13 cellular contexts compared by ENCODE assay signal in genomic region chr13:39016087-39016486, GRCh38. TPM values are rescaled to one million over a fixed set of nuclear protein-coding genes. Genes with fewer than 3 reads are reported as not detected.
DNase-seq lines count a peak whose midpoint lies in the region; ATAC-seq and TF ChIP-seq lines count a peak whose summit lies in the region.
"Had no signal": no experiment of that assay in that cellular context is flagged by ENCODE, and none has a peak within 500 bp of the region (broad histone marks: within the 10 kb centered on the region; RNA-seq: fewer than 3 reads in every experiment).

No MANE protein-coding gene starts in this region.

- intact Hi-C loops in activated CD4-positive, alpha-beta T cell treated with anti-CD3 and anti-CD28 coated beads for 36 hours (cut with DNase I, micrococcal nuclease), result no loop called here
- intact Hi-C loops in gastrocnemius medialis (cut with DNase I; ENCODE audit: low total_unique reads) (no loop called here), A673 (cut with micrococcal nuclease; ENCODE audit: unreplicated experiment) (no loop called here)

- H3K36me3 ChIP-seq in gastrocnemius medialis (peaks cover 0 to 42% of the 10 kb centered on the region in 2 donors), A673 (ENCODE audit: insufficient read depth, low read length, poor library complexity, severe bottlenecking) (peaks cover 51% of the 10 kb centered on the region)

- no peak for TF ChIP-seq POLR2A in gastrocnemius medialis (IDR thresholded peaks at IDR 0.05)

- H3K36me3 Mint-ChIP-seq in activated CD4-positive, alpha-beta T cell treated with anti-CD3 and anti-CD28 coated beads for 36 hours (ENCODE audit: low read depth), result peaks cover 62% of the 10 kb centered on the region

- ATAC-seq in activated CD4-positive, alpha-beta T cell treated with anti-CD3 and anti-CD28 coated beads for 36 hours, result peak; percentile 81
- ATAC-seq in GM21576 (IDR thresholded peaks at IDR 0.05; ENCODE audit: unreplicated experiment) (peak; percentile 77), HG03175 (IDR thresholded peaks at IDR 0.05; ENCODE audit: unreplicated experiment) (peak; percentile 98), gastrocnemius medialis (peak; percentile 74 to 88)

- H3K4me1 Mint-ChIP-seq in activated CD4-positive, alpha-beta T cell treated with anti-CD3 and anti-CD28 coated beads for 36 hours, result peaks cover 4% of the 10 kb centered on the region

- H3K4me3 Mint-ChIP-seq in activated CD4-positive, alpha-beta T cell treated with anti-CD3 and anti-CD28 coated beads for 36 hours, result no peak overlapping the region

- H3K4me1 ChIP-seq in gastrocnemius medialis (peaks cover 9% of the 10 kb centered on the region in 2 donors), A673 (ENCODE audit: insufficient read depth, low read length, poor library complexity, severe bottlenecking) (no peaks in the 10 kb centered on the region)
- H3K4me1 ChIP-seq: HAP-1 had no signal

- no peak for DNase-seq in activated CD4-positive, alpha-beta T cell treated with anti-CD3 and anti-CD28 coated beads for 36 hours
- DNase-seq in activated CD4-positive, alpha-beta T cell treated with anti-CD3 and anti-CD28 coated beads, Interleukin-2, amount 50 U/mL, for 4 hours, result no peak
- DNase-seq in gastrocnemius medialis, result no peak
- DNase-seq in AML-193 (lab: John Stamatoyannopoulos, UW), result no peak
- DNase-seq in H4 (ENCODE audit: low spot score), result no peak
- DNase-seq in A673 (ENCODE audit: low spot score), result no peak
- DNase-seq: activated CD8-positive, alpha-beta memory T cell treated with anti-CD3 and anti-CD28 coated beads for 24 hours had no signal

- no peaks in the 10 kb centered on the region for H3K9me3 ChIP-seq in gastrocnemius medialis
- H3K9me3 ChIP-seq in A673 (ENCODE audit: low read depth, low read length, poor library complexity, severe bottlenecking), result no peaks in the 10 kb centered on the region
- H3K9me3 ChIP-seq: HAP-1 had no signal

- H3K4me3 ChIP-seq in gastrocnemius medialis, result no peak overlapping the region
- H3K4me3 ChIP-seq in A673 (ENCODE audit: low read depth, low read length, poor library complexity, severe bottlenecking), result no peak overlapping the region
- H3K4me3 ChIP-seq: HAP-1 had no signal

- in situ Hi-C loops in gastrocnemius medialis (cut with MboI; ENCODE audit: low sequenced_read_pairs in 4 of 4), result no loop called here

- TF ChIP-seq CTCF in gastrocnemius medialis (IDR thresholded peaks at IDR 0.05 in 4 of 5, conservative IDR thresholded peaks at IDR 0.05 in 1 of 5) (no peak), A673 (conservative IDR thresholded peaks at IDR 0.05; ENCODE audit: low read depth, low read length) (no peak)

- no TSS peak for BruUV-seq in A673 (replicated peaks; lab: Mats Ljungman, UMichigan)

- H3K27ac ChIP-seq in gastrocnemius medialis (peak overlapping the region; percentile 43 to 69 (median 48)), A673 (ENCODE audit: low read depth, low read length, poor library complexity, severe bottlenecking) (no peak overlapping the region)

- no peaks in the 10 kb centered on the region for H3K9me3 Mint-ChIP-seq in activated CD4-positive, alpha-beta T cell treated with anti-CD3 and anti-CD28 coated beads for 36 hours (ENCODE audit: low read depth)

- H3K27me3 ChIP-seq in gastrocnemius medialis (no peaks in the 10 kb centered on the region), A673 (replicated peaks; ENCODE audit: insufficient read depth, low read depth, low read length, poor library complexity) (no peaks in the 10 kb centered on the region)

- H3K27me3 Mint-ChIP-seq in activated CD4-positive, alpha-beta T cell treated with anti-CD3 and anti-CD28 coated beads for 36 hours, result no peaks in the 10 kb centered on the region

- POLR2A ChIA-PET in activated CD4-positive, alpha-beta T cell treated with anti-CD3 and anti-CD28 coated beads for 36 hours (lab: Charles Lee), result no interaction called here
- POLR2A ChIA-PET in A673 (lab: Charles Lee; ENCODE audit: low non-redundant PET), result no interaction called here

- CTCF ChIA-PET in activated CD4-positive, alpha-beta T cell treated with anti-CD3 and anti-CD28 coated beads for 36 hours (lab: Charles Lee), result interaction anchor here (0.6 to 5.0 kb wide), 2 partner anchors 11 to 1943 kb away, joined by 3 to 24 read pairs; no protein-coding TSS in a partner anchor
- CTCF ChIA-PET in A673 (lab: Charles Lee), result no interaction called here

- no peak overlapping the region for H3K27ac Mint-ChIP-seq in activated CD4-positive, alpha-beta T cell treated with anti-CD3 and anti-CD28 coated beads for 36 hours

RNA-seq across cellular contexts. Expression of gene PROSER1, which starts 21.8 kb away (rescaled TPM):
- total RNA-seq in activated CD4-positive, alpha-beta T cell treated with anti-CD3 and anti-CD28 coated beads for 36 hours, result 10 to 100 TPM; 64.8 to 75.4 TPM
- total RNA-seq in gastrocnemius medialis (10 to 100 TPM in 1 of 4 donors, 1 to 10 TPM in 3; 6.9 to 11.5 (median 9.1) TPM), A673 (2021) (58.5 and 58.7 TPM in 2 replicates)
- 6.3 and 12.9 TPM in 2 replicates for total RNA-seq in H4 (2014; rRNA removed; shearing (Covaris generic))

RNA-seq across cellular contexts. Expression of gene NHLRC3, which starts 22.2 kb away (rescaled TPM):
- 10 to 100 TPM in 1 of 2 experiments, 1 to 10 TPM in 1; 9.0 to 12.3 TPM for total RNA-seq in activated CD4-positive, alpha-beta T cell treated with anti-CD3 and anti-CD28 coated beads for 36 hours
- total RNA-seq in gastrocnemius medialis, result 10 to 100 TPM in 1 of 4 donors, 1 to 10 TPM in 3; 7.8 to 10.5 (median 8.0) TPM
- 1.6 and 5.1 TPM in 2 replicates for total RNA-seq in H4 (2014; rRNA removed; shearing (Covaris generic))
- 12.3 and 17.4 TPM in 2 replicates for total RNA-seq in A673 (2021)

RNA-seq across cellular contexts. Expression of gene STOML3, which starts 25.5 kb away (rescaled TPM):
- not detected for total RNA-seq in activated CD4-positive, alpha-beta T cell treated with anti-CD3 and anti-CD28 coated beads for 36 hours
- total RNA-seq in gastrocnemius medialis (not detected), A673 (2021) (not detected in 2 replicates)
- not detected in 2 replicates for total RNA-seq in H4 (2014; rRNA removed; shearing (Covaris generic))
- total RNA-seq: astrocyte, Daoy, mucosa of gallbladder had no signal
